ENCODE assay signal across 1 cellular context in the genomic region with DNA sequence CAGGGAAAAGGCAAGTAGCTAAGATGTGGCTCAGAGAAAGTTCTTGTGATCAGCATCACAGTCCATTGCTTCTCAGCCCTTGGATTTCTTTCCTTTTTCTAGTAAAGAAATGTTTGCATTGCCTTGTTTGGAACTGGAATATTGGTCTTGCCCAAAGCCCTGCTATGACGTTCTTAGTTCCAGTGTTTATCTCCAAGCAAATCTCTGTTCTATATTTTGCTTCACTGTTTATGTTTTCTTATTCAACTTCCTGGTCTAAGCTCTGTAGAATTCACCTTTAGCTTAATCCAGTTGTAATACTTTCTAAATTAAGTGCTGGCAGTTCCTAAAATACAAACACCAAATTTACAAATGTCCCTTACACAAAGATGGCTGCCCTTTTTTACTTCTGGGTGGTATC.
TF ChIP-seq lines count a peak whose summit lies in the region.

No MANE protein-coding gene starts in this region.

TF ChIP-seq in IMR-90, 13 proteins besides CTCF, POLR2A, EP300 and RAD21:
- TF ChIP-seq RCOR1 (IDR thresholded peaks at IDR 0.05; ENCODE audit: insufficient replicate concordance, low read length), result no peak
- no peak for TF ChIP-seq MAFK (IDR thresholded peaks at IDR 0.05; ENCODE audit: low read depth, low read length)
- TF ChIP-seq MAZ (IDR thresholded peaks at IDR 0.05; ENCODE audit: borderline replicate concordance, low read depth, low read length), result no peak
- TF ChIP-seq, protein P1, sequence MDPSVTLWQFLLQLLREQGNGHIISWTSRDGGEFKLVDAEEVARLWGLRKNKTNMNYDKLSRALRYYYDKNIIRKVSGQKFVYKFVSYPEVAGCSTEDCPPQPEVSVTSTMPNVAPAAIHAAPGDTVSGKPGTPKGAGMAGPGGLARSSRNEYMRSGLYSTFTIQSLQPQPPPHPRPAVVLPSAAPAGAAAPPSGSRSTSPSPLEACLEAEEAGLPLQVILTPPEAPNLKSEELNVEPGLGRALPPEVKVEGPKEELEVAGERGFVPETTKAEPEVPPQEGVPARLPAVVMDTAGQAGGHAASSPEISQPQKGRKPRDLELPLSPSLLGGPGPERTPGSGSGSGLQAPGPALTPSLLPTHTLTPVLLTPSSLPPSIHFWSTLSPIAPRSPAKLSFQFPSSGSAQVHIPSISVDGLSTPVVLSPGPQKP (IDR thresholded peaks at IDR 0.05; ENCODE audit: borderline replicate concordance, low read depth, low read length), result no peak
- no peak for TF ChIP-seq BHLHE40 (IDR thresholded peaks at IDR 0.05; ENCODE audit: low read depth, low read length)
- TF ChIP-seq SMC3 (IDR thresholded peaks at IDR 0.05; ENCODE audit: low read depth, low read length), result no peak
- no peak for TF ChIP-seq NFE2L2 (IDR thresholded peaks at IDR 0.05; ENCODE audit: low read depth, low read length)
- TF ChIP-seq RFX5 (IDR thresholded peaks at IDR 0.05; ENCODE audit: low read depth, low read length), result no peak
- no peak for TF ChIP-seq FOS (IDR thresholded peaks at IDR 0.05; ENCODE audit: low read depth, low read length)
- TF ChIP-seq MXI1 (IDR thresholded peaks at IDR 0.05; ENCODE audit: borderline replicate concordance, low read depth, low read length), result no peak
- TF ChIP-seq CEBPB (IDR thresholded peaks at IDR 0.05; ENCODE audit: low read depth, low read length), result no peak
- no peak for TF ChIP-seq CHD1 (IDR thresholded peaks at IDR 0.05; ENCODE audit: low read depth, low read length)
- TF ChIP-seq, protein P2, sequence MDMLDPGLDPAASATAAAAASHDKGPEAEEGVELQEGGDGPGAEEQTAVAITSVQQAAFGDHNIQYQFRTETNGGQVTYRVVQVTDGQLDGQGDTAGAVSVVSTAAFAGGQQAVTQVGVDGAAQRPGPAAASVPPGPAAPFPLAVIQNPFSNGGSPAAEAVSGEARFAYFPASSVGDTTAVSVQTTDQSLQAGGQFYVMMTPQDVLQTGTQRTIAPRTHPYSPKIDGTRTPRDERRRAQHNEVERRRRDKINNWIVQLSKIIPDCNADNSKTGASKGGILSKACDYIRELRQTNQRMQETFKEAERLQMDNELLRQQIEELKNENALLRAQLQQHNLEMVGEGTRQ (IDR thresholded peaks at IDR 0.05; ENCODE audit: low read depth, low read length), result no peak
